2 cellular contexts compared by ENCODE assay signal in the genomic region with DNA sequence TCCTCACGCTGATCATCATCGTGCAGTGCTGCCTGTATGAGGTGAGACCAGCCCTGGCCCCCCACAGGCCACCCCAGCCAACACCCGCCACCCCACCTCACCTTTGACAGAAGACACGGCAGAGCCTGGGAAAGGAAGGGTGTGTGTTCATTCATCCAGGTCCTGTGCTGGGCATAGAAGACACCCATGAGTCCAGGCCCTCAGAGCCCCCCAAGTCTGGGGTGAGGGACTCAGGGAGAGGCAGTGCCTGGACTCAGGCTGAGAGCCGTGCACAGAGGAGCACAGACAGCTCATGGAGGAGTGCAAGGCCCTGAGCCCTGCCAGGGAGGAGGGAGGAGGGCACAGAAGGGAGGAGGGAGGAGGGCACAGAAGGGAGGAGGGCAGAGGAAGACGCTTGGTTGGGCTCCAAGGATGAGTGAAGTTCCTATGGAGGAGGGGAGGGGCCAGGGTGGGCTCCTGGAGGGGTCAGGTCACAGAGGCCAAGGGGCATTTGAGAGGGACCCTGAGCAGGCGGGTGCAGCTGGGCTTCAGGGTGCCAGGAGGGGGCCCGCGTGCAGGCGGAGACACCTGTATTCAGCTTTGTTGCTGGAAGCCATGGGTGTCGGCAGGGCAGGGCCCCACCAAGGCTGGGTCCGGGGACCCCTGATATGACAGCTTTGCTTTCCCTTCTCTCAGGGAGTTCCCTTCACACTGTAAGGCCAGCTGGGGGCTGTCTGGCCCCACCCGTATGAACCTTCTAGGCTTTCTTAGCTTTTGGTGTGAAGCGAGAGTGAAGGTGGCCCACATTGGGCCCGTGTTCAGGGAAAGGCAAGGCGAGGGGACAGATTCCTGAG.
TF ChIP-seq lines count a peak whose summit lies in the region.

No MANE protein-coding gene starts in this region.

TF ChIP-seq in IMR-90, 13 proteins besides CTCF, POLR2A, EP300 and RAD21:
- no peak for TF ChIP-seq CEBPB (IDR thresholded peaks at IDR 0.05; ENCODE audit: low read depth, low read length)
- no peak for TF ChIP-seq MXI1 (IDR thresholded peaks at IDR 0.05; ENCODE audit: borderline replicate concordance, low read depth, low read length)
- no peak for TF ChIP-seq CHD1 (IDR thresholded peaks at IDR 0.05; ENCODE audit: low read depth, low read length)
- no peak for TF ChIP-seq FOS (IDR thresholded peaks at IDR 0.05; ENCODE audit: low read depth, low read length)
- TF ChIP-seq RFX5 (IDR thresholded peaks at IDR 0.05; ENCODE audit: low read depth, low read length), result no peak
- TF ChIP-seq SMC3 (IDR thresholded peaks at IDR 0.05; ENCODE audit: low read depth, low read length), result no peak
- TF ChIP-seq NFE2L2 (IDR thresholded peaks at IDR 0.05; ENCODE audit: low read depth, low read length), result no peak
- TF ChIP-seq, protein P1, sequence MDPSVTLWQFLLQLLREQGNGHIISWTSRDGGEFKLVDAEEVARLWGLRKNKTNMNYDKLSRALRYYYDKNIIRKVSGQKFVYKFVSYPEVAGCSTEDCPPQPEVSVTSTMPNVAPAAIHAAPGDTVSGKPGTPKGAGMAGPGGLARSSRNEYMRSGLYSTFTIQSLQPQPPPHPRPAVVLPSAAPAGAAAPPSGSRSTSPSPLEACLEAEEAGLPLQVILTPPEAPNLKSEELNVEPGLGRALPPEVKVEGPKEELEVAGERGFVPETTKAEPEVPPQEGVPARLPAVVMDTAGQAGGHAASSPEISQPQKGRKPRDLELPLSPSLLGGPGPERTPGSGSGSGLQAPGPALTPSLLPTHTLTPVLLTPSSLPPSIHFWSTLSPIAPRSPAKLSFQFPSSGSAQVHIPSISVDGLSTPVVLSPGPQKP (IDR thresholded peaks at IDR 0.05; ENCODE audit: borderline replicate concordance, low read depth, low read length), result no peak
- TF ChIP-seq USF2 (IDR thresholded peaks at IDR 0.05; ENCODE audit: low read depth, low read length), result no peak
- TF ChIP-seq MAFK (IDR thresholded peaks at IDR 0.05; ENCODE audit: low read depth, low read length), result no peak
- no peak for TF ChIP-seq RCOR1 (IDR thresholded peaks at IDR 0.05; ENCODE audit: insufficient replicate concordance, low read length)
- no peak for TF ChIP-seq BHLHE40 (IDR thresholded peaks at IDR 0.05; ENCODE audit: low read depth, low read length)

TF ChIP-seq in endothelial cell of umbilical vein, 7 proteins besides CTCF, POLR2A, EP300 and RAD21:
- TF ChIP-seq POLR2AphosphoS5 (IDR thresholded peaks at IDR 0.05; ENCODE audit: insufficient read depth, low read depth, low read length), result no peak
- TF ChIP-seq, protein P2, sequence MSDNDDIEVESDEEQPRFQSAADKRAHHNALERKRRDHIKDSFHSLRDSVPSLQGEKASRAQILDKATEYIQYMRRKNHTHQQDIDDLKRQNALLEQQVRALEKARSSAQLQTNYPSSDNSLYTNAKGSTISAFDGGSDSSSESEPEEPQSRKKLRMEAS (IDR thresholded peaks at IDR 0.05; ENCODE audit: insufficient read depth, insufficient read length), result no peak
